10 cellular contexts compared by ENCODE assay signal in the genomic region with DNA sequence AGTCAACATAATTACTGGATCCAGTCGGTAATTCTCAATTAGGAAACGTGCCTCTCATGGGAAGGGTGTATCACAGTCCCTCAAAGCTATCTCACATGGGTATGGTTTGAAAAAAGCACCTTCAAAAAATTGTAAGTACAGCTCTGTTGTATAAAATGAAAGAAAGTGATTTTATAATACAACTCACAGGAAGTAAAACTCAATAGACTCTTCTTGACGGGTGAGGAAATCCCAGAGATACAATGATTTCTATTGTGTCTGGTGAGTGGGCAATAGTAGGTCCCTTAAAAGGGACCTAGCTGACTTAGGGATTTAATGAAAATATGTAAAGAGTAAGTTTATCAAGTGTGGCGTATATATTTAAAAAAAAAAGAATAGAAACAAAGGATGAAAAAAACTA. TPM values are rescaled to one million over a fixed set of nuclear protein-coding genes. Genes with fewer than 3 reads are reported as not detected.
DNase-seq lines count a peak whose midpoint lies in the region; ATAC-seq, FAIRE-seq and TF ChIP-seq lines count a peak whose summit lies in the region.
"Had no signal": no experiment of that assay in that cellular context is flagged by ENCODE, and none has a peak within 500 bp of the region (broad histone marks: within the 10 kb centered on the region; RNA-seq: fewer than 3 reads in every experiment).

No MANE protein-coding gene starts in this region.

- H3K27me3 ChIP-seq in OCI-LY3 (ENCODE audit: low read depth, low read length) (no peaks in the 10 kb centered on the region), osteoblast (ENCODE audit: insufficient read depth, low read length) (no peaks in the 10 kb centered on the region), small intestine (ENCODE audit: control insufficient read depth in 2 of 2, insufficient read depth in 2 of 2, low read length in 2 of 2) (no peaks in the 10 kb centered on the region)
- H3K27me3 ChIP-seq in effector memory CD4-positive, alpha-beta T cell (replicated peaks; ENCODE audit: control insufficient read depth, insufficient read depth, low read length, poor library complexity, severe bottlenecking), result no peaks in the 10 kb centered on the region

- H3K79me2 ChIP-seq in OCI-LY3 (ENCODE audit: low read length), result peaks cover 89% of the 10 kb centered on the region
- peaks cover 75% of the 10 kb centered on the region for H3K79me2 ChIP-seq in osteoblast (ENCODE audit: insufficient read depth, low read length)

- peaks cover 13% of the 10 kb centered on the region; the same call in 1 of the 2 replicates for H4K20me1 ChIP-seq in OCI-LY3 (ENCODE audit: insufficient read depth, low read length)
- no peaks in the 10 kb centered on the region for H4K20me1 ChIP-seq in osteoblast (ENCODE audit: insufficient read depth, low read length)

- DNase-seq in COLO829 (ENCODE audit: low spot score) (peak; percentile 33), osteoblast (ENCODE audit: insufficient read length, low spot score, missing footprints) (no peak), small intestine (no peak), erythroblast (lab: John Stamatoyannopoulos, UW) (no peak)
- no peak for DNase-seq in effector memory CD4-positive, alpha-beta T cell
- DNase-seq: KG1; NCI-H2171; stimulated activated CD4-positive, alpha-beta T cell treated with anti-CD3 and anti-CD28 coated beads, Interleukin-15, amount 100 ng/mL, for 24 hours had no signal

- WGBS in small intestine, 3 donors, result 39 to 52% (median 45%) methylated on average over 4 of the region's 4 CpGs

- peaks cover 21% of the 10 kb centered on the region for H3K4me1 ChIP-seq in OCI-LY3 (ENCODE audit: low read length)
- H3K4me1 ChIP-seq in effector memory CD4-positive, alpha-beta T cell (ENCODE audit: control insufficient read depth, insufficient read depth, low read length, poor library complexity, severe bottlenecking), result peaks cover 3% of the 10 kb centered on the region
- H3K4me1 ChIP-seq in osteoblast (ENCODE audit: insufficient read depth, low read length), result no peaks in the 10 kb centered on the region
- H3K4me1 ChIP-seq in small intestine (ENCODE audit: control insufficient read depth in 2 of 2, insufficient read depth in 1 of 2, low read depth in 1 of 2, low read length in 1 of 2), result no peaks in the 10 kb centered on the region

- peak overlapping the region; percentile 59 for H3K4me3 ChIP-seq in OCI-LY3 (ENCODE audit: low read length)
- H3K4me3 ChIP-seq in effector memory CD4-positive, alpha-beta T cell (ENCODE audit: insufficient read depth, low read depth, low read length, poor library complexity, severe bottlenecking), result peak overlapping the region; percentile 29
- no peak overlapping the region for H3K4me3 ChIP-seq in osteoblast (ENCODE audit: insufficient read depth, low read length)
- H3K4me3 ChIP-seq in small intestine (ENCODE audit: low read depth in 1 of 2, low read length in 2 of 2), result peak overlapping the region in 1 of 2 donors; percentile 22

- no peak for ATAC-seq in GM18867 (IDR thresholded peaks at IDR 0.05; ENCODE audit: unreplicated experiment)

- H3K9ac ChIP-seq in OCI-LY3 (ENCODE audit: low read length), result no peak overlapping the region

- no peak overlapping the region for H3K27ac ChIP-seq in OCI-LY3 (ENCODE audit: low read length)
- no peak overlapping the region for H3K27ac ChIP-seq in effector memory CD4-positive, alpha-beta T cell (ENCODE audit: insufficient read depth, low read length, poor library complexity, severe bottlenecking)
- H3K27ac ChIP-seq in osteoblast (ENCODE audit: low read depth, low read length), result no peak overlapping the region
- H3K27ac ChIP-seq in small intestine (ENCODE audit: low read depth in 1 of 2, low read length in 1 of 2), result peak overlapping the region in 1 of 2 donors; percentile 1

- FAIRE-seq in small intestine (lab: Jason Lieb, UNC), result no peak

- H3K4me2 ChIP-seq in OCI-LY3 (ENCODE audit: low read length), result peak overlapping the region; percentile 84
- H3K4me2 ChIP-seq in osteoblast (ENCODE audit: insufficient read depth, low read length), result peak overlapping the region; percentile 45

- TF ChIP-seq POLR2A in erythroblast (IDR thresholded peaks at IDR 0.05; ENCODE audit: low read length), result no peak

- no peak overlapping the region for H2AFZ ChIP-seq in OCI-LY3 (ENCODE audit: low read depth, low read length)
- H2AFZ ChIP-seq in osteoblast (ENCODE audit: low read length), result no peak overlapping the region

- TF ChIP-seq CTCF in OCI-LY3 (IDR thresholded peaks at IDR 0.05; ENCODE audit: low read depth, low read length), result no peak
- TF ChIP-seq CTCF in osteoblast (IDR thresholded peaks at IDR 0.05; ENCODE audit: extremely low read depth, low read depth, low read length), result no peak

- H3K9me3 ChIP-seq in OCI-LY3 (ENCODE audit: insufficient read depth, low read length) (no peaks in the 10 kb centered on the region), osteoblast (ENCODE audit: low read depth, low read length) (no peaks in the 10 kb centered on the region), small intestine (ENCODE audit: control insufficient read depth, low read depth) (no peaks in the 10 kb centered on the region)
- H3K9me3 ChIP-seq in effector memory CD4-positive, alpha-beta T cell (ENCODE audit: control insufficient read depth, low read length), result no peaks in the 10 kb centered on the region

- H3K36me3 ChIP-seq in OCI-LY3 (replicated peaks; ENCODE audit: low read depth, low read length) (no peaks in the 10 kb centered on the region), osteoblast (ENCODE audit: insufficient read depth, low read length) (no peaks in the 10 kb centered on the region), small intestine (ENCODE audit: control insufficient read depth in 2 of 2, insufficient read depth in 2 of 2, low read length in 2 of 2) (no peaks in the 10 kb centered on the region)
- H3K36me3 ChIP-seq in effector memory CD4-positive, alpha-beta T cell (ENCODE audit: control insufficient read depth, insufficient read depth, low read length), result no peaks in the 10 kb centered on the region

RNA-seq across cellular contexts. Expression of a gene that starts 27.0 kb away (rescaled TPM):
- 92.8 and 97.4 TPM in 2 replicates for total RNA-seq in osteoblast
- 10 to 100 TPM in 1 of 3 donors, 1 to 10 TPM in 2; 5.4 to 11.4 (median 9.8) TPM for polyA plus RNA-seq in small intestine

RNA-seq across cellular contexts. Expression of a gene that starts 45.2 kb away (rescaled TPM):
- total RNA-seq in osteoblast, result 14.8 and 16.2 TPM in 2 replicates
- polyA plus RNA-seq in small intestine, result 100 to 1,000 TPM in 2 of 3 donors, 10 to 100 TPM in 1; 38.0 to 155 (median 104) TPM
